ENCODE assay signal across 8 cellular contexts in the genomic region with DNA sequence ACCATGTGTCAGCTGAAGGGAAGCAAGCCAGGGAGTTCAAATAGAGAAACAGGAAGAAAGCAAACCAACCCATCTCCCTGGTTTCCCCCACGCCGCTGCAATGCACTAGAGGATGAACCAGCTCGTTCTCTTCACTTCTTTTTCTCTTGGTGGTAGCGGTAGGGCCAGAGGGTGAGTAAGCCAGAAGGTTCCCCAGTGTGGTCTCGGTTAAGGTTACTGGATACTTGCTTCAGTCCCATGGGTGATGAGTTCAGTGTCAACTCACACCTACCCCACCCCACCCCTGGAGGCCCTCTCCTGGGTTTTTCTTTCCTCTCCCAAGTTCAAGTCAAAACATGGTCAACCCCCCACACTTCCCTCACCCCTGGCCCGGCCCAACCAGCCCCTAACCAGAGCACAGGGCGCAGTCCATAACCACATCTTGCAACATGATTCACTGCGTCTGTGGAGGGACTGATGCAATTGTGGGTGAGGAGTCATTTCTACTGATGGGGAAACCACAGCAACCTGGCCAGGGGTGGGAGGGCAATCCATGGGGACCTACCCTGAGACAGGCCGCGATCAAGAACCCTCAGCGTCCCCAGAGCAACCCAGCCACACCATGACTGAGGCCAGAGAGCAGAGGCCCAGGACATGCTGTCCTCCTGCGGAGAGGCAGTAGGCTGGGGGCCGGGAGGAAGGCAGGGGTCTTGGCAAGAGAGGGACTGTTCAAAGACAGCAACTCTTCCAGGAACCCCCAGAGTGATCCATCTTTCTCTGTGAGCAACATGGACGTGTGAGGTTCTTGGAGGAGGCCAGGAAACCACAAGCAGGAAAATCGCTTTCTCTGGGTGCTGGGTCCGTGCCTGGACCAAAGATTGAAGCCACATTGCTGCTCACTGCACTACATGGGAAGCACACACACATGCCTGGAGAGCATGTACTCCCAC.
DNase-seq lines count a peak whose midpoint lies in the region; ATAC-seq and TF ChIP-seq lines count a peak whose summit lies in the region.

No MANE protein-coding gene starts in this region.

- no peaks in the 10 kb centered on the region for H3K27me3 ChIP-seq in left lung
- no peaks in the 10 kb centered on the region for H3K27me3 ChIP-seq in upper lobe of left lung
- no peaks in the 10 kb centered on the region for H3K27me3 ChIP-seq in WERI-Rb-1 (ENCODE audit: insufficient read depth, low read depth, severe bottlenecking)

- WGBS in upper lobe of left lung, 2 donors: 62 to 74% methylated on average over 12 to 15 of the region's 16 CpGs

- H3K4me1 ChIP-seq in left lung (peaks cover 11 to 80% of the 10 kb centered on the region in 2 donors), upper lobe of left lung (peaks cover 12 to 41% (median 29%) of the 10 kb centered on the region in 4 donors)

- H3K27me3 Mint-ChIP-seq in activated T-cell treated with anti-CD3 and anti-CD28 coated beads, Interleukin-2, amount 50 U/mL, for 24 hours: peaks cover 47% of the 10 kb centered on the region

- intact Hi-C loops in left lung (cut with DNase I): no loop called here

- ATAC-seq in GM21825 (IDR thresholded peaks at IDR 0.05; ENCODE audit: unreplicated experiment): peak; percentile 53
- ATAC-seq in left lung: peak; percentile 65
- peak; percentile 65 to 82 for ATAC-seq in upper lobe of left lung (ENCODE audit: low FRiP score in 2 of 2)

- H3K27ac Mint-ChIP-seq in activated T-cell treated with anti-CD3 and anti-CD28 coated beads, Interleukin-2, amount 50 U/mL, for 24 hours: peak overlapping the region; percentile 92

- H3K27ac ChIP-seq in left lung (peak overlapping the region; percentile 26 to 87), upper lobe of left lung (peak overlapping the region; percentile 18 to 81 (median 64)), WERI-Rb-1 (no peak overlapping the region)

- no peaks in the 10 kb centered on the region for H3K9me3 Mint-ChIP-seq in activated T-cell treated with anti-CD3 and anti-CD28 coated beads, Interleukin-2, amount 50 U/mL, for 24 hours

- TF ChIP-seq CTCF in left lung (IDR thresholded peaks at IDR 0.05) (no peak), upper lobe of left lung (IDR thresholded peaks at IDR 0.05) (no peak), WERI-Rb-1 (IDR thresholded peaks at IDR 0.05; ENCODE audit: low read depth, low read length) (no peak)

- no peaks in the 10 kb centered on the region for H3K36me3 Mint-ChIP-seq in activated T-cell treated with anti-CD3 and anti-CD28 coated beads, Interleukin-2, amount 50 U/mL, for 24 hours (ENCODE audit: low read depth)

- H3K36me3 ChIP-seq in left lung (no peaks in the 10 kb centered on the region), upper lobe of left lung (no peaks in the 10 kb centered on the region), WERI-Rb-1 (no peaks in the 10 kb centered on the region)

- DNase-seq in GM04504 (ENCODE audit: low read depth) (peak; percentile 74), M059J (ENCODE audit: low read depth) (peak; percentile 94), left lung (peak; percentile 73 to 85), upper lobe of left lung (peak in 1 of 2 donors; percentile 73), WERI-Rb-1 (no peak), HT-29 (ENCODE audit: low spot score) (no peak)
- DNase-seq in activated T-cell treated with anti-CD3 and anti-CD28 coated beads, Interleukin-2, amount 50 U/mL, for 24 hours: peak; percentile 84

- TF ChIP-seq EP300 in upper lobe of left lung (IDR thresholded peaks at IDR 0.05): peak in 2 of 4 donors; percentile 66 to 81

- H3K9me3 ChIP-seq in left lung (no peaks in the 10 kb centered on the region), upper lobe of left lung (no peaks in the 10 kb centered on the region), WERI-Rb-1 (ENCODE audit: severe bottlenecking) (no peaks in the 10 kb centered on the region)

- no peak overlapping the region for H3K4me3 ChIP-seq in left lung
- no peak overlapping the region for H3K4me3 ChIP-seq in upper lobe of left lung
- no peak overlapping the region for H3K4me3 ChIP-seq in WERI-Rb-1 (ENCODE audit: low read depth, low read length)

- TF ChIP-seq POLR2A in upper lobe of left lung (IDR thresholded peaks at IDR 0.05): no peak

- peak overlapping the region; percentile 15 for H3K4me3 Mint-ChIP-seq in activated T-cell treated with anti-CD3 and anti-CD28 coated beads, Interleukin-2, amount 50 U/mL, for 24 hours

- H3K4me1 Mint-ChIP-seq in activated T-cell treated with anti-CD3 and anti-CD28 coated beads, Interleukin-2, amount 50 U/mL, for 24 hours (ENCODE audit: low read depth): peaks cover 52% of the 10 kb centered on the region

Comparison
In these comparisons a context has a peak if more than half of its experiments do, and no peak if none do; other contexts are left out.
1. DNase-seq: peak in GM04504 (single experiment), M059J (single experiment), activated T-cell treated with anti-CD3 and anti-CD28 coated beads, Interleukin-2, amount 50 U/mL, for 24 hours (single experiment) and left lung (2 of 2); none in WERI-Rb-1 (single experiment) and HT-29 (single experiment).
2. Peak in every context shown above with its lines, with median percentiles within 50 percentile points of each other: ATAC-seq.